ENCODE assay signal across 17 cellular contexts in genomic region chr11:122642971-122643370, GRCh38. TPM values are rescaled to one million over a fixed set of nuclear protein-coding genes. Genes with fewer than 3 reads are reported as not detected.
DNase-seq lines count a peak whose midpoint lies in the region; ATAC-seq and TF ChIP-seq lines count a peak whose summit lies in the region.
"Had no signal": no experiment of that assay in that cellular context is flagged by ENCODE, and none has a peak within 500 bp of the region (broad histone marks: within the 10 kb centered on the region; RNA-seq: fewer than 3 reads in every experiment).

No MANE protein-coding gene starts in this region.

- peaks cover 11% of the 10 kb centered on the region for H3K27me3 Mint-ChIP-seq in stimulated activated memory B cell treated with anti-CD40 and anti-IgM and Interleukin-4, amounts not matched to agents 10 μg/mL and 1 μg/mL and 100 μg/mL, for 72 hours
- H3K27me3 Mint-ChIP-seq: activated naive CD8-positive, alpha-beta T cell treated with anti-CD3 and anti-CD28 coated beads, Interleukin-2, amount 50 U/mL, for 24 hours had no signal

- H3K9ac ChIP-seq in mesenchymal stem cell (ENCODE audit: low read length) = no peak overlapping the region

- H3K4me2 ChIP-seq in mesenchymal stem cell (ENCODE audit: low read length, poor library complexity, severe bottlenecking) = peak overlapping the region; percentile 38

- no peak overlapping the region for H3K4ac ChIP-seq in mesenchymal stem cell (ENCODE audit: low read depth in 1 of 2, low read length in 2 of 2)

- H4K91ac ChIP-seq in mesenchymal stem cell (ENCODE audit: low read length) = no peak overlapping the region

- peak overlapping the region; percentile 91 for H2BK5ac ChIP-seq in mesenchymal stem cell (ENCODE audit: low read depth, low read length, poor library complexity, severe bottlenecking)

- no peak overlapping the region for H3K14ac ChIP-seq in mesenchymal stem cell (ENCODE audit: low read length in 2 of 2)

- H2AFZ ChIP-seq in ACC112 (ENCODE audit: low read length, unreplicated experiment) (peak overlapping the region; percentile 47), mesenchymal stem cell (ENCODE audit: low read depth, low read length) (peak overlapping the region; percentile 58)

- ATAC-seq in stimulated activated memory B cell treated with anti-CD40 and anti-IgM and Interleukin-4, amounts not matched to agents 10 μg/mL and 1 μg/mL and 100 μg/mL, for 72 hours = no peak
- no peak for ATAC-seq in GM19463 (IDR thresholded peaks at IDR 0.05; ENCODE audit: unreplicated experiment)
- ATAC-seq: activated CD8-positive, alpha-beta T cell treated with anti-CD3 and anti-CD28 coated beads, Interleukin-2, amount 10 ng/mL, durations not matched to agents 7 days and 5 days; activated naive CD8-positive, alpha-beta T cell treated with anti-CD3 and anti-CD28 coated beads, Interleukin-2, amount 50 U/mL, for 24 hours; stimulated activated naive B cell treated with anti-CD40 and anti-IgM and Interleukin-4, amounts not matched to agents 10 μg/mL and 1 μg/mL and 100 μg/mL, for 72 hours had no signal

- peak overlapping the region; percentile 38 to 79 for H2BK12ac ChIP-seq in mesenchymal stem cell (ENCODE audit: low read length in 2 of 2)

- H3K36me3 ChIP-seq in ACC112 (ENCODE audit: insufficient read depth, low read length) (no peaks in the 10 kb centered on the region), mesenchymal stem cell (ENCODE audit: control insufficient read depth in 1 of 2, insufficient read depth in 2 of 2, low read depth in 1 of 2, low read length in 2 of 2) (no peaks in the 10 kb centered on the region)

- no peaks in the 10 kb centered on the region for H3K36me3 Mint-ChIP-seq in stimulated activated memory B cell treated with anti-CD40 and anti-IgM and Interleukin-4, amounts not matched to agents 10 μg/mL and 1 μg/mL and 100 μg/mL, for 72 hours
- H3K36me3 Mint-ChIP-seq: stimulated activated naive B cell treated with anti-CD40 and anti-IgM and Interleukin-4, amounts not matched to agents 10 μg/mL and 1 μg/mL and 100 μg/mL, for 72 hours had no signal

- no peak overlapping the region for H3K4me3 Mint-ChIP-seq in stimulated activated memory B cell treated with anti-CD40 and anti-IgM and Interleukin-4, amounts not matched to agents 10 μg/mL and 1 μg/mL and 100 μg/mL, for 72 hours
- H3K4me3 Mint-ChIP-seq: activated CD8-positive, alpha-beta T cell treated with anti-CD3 and anti-CD28 coated beads, Interleukin-2, amount 10 ng/mL, durations not matched to agents 7 days and 5 days; activated naive CD8-positive, alpha-beta T cell treated with anti-CD3 and anti-CD28 coated beads, Interleukin-2, amount 50 U/mL, for 24 hours; stimulated activated naive B cell treated with anti-CD40 and anti-IgM and Interleukin-4, amounts not matched to agents 10 μg/mL and 1 μg/mL and 100 μg/mL, for 72 hours had no signal

- peaks cover 2% of the 10 kb centered on the region for H3K79me1 ChIP-seq in mesenchymal stem cell (replicated peaks; ENCODE audit: low read length, poor library complexity, severe bottlenecking)

- no peaks in the 10 kb centered on the region for H3K9me3 Mint-ChIP-seq in stimulated activated memory B cell treated with anti-CD40 and anti-IgM and Interleukin-4, amounts not matched to agents 10 μg/mL and 1 μg/mL and 100 μg/mL, for 72 hours
- H3K9me3 Mint-ChIP-seq: activated naive CD8-positive, alpha-beta T cell treated with anti-CD3 and anti-CD28 coated beads, Interleukin-2, amount 50 U/mL, for 24 hours; stimulated activated naive B cell treated with anti-CD40 and anti-IgM and Interleukin-4, amounts not matched to agents 10 μg/mL and 1 μg/mL and 100 μg/mL, for 72 hours had no signal

- peak overlapping the region; percentile 45 to 70 for H3K18ac ChIP-seq in mesenchymal stem cell (ENCODE audit: low read depth in 1 of 2, low read length in 2 of 2)

- H4K8ac ChIP-seq in mesenchymal stem cell (ENCODE audit: low read length) = peak overlapping the region; percentile 75

- H2BK120ac ChIP-seq in mesenchymal stem cell (ENCODE audit: low read depth, low read length) = peak overlapping the region; percentile 61

- WGBS in mesenchymal stem cell = 11% methylated on average over 6 of the region's 6 CpGs

- H3K9me3 ChIP-seq in mesenchymal stem cell (ENCODE audit: control insufficient read depth, low read length) = no peaks in the 10 kb centered on the region

- in situ Hi-C loops in astrocyte of the spinal cord (cut with HindIII; ENCODE audit: low sequenced_read_pairs) = no loop called here

- H3K27me3 ChIP-seq in ACC112 (ENCODE audit: insufficient read depth, low read length) (no peaks in the 10 kb centered on the region), mesenchymal stem cell (ENCODE audit: control insufficient read depth in 1 of 2, insufficient read depth in 1 of 2, low read length in 2 of 2) (no peaks in the 10 kb centered on the region)

- H3K4me3 ChIP-seq in ACC112 (ENCODE audit: low read depth, low read length) (no peak overlapping the region), astrocyte of the spinal cord (ENCODE audit: low read depth, low read length) (no peak overlapping the region), mesenchymal stem cell (ENCODE audit: insufficient read depth in 1 of 2, low read depth in 1 of 2, low read length in 2 of 2) (no peak overlapping the region)

- peak overlapping the region; percentile 95 for H3K27ac ChIP-seq in ACC112 (ENCODE audit: low read depth, low read length)
- peak overlapping the region; percentile 97 for H3K27ac ChIP-seq in mesenchymal stem cell (ENCODE audit: low read length, poor library complexity, severe bottlenecking)

- no peak overlapping the region for H2BK15ac ChIP-seq in mesenchymal stem cell (ENCODE audit: low read depth, poor library complexity, severe bottlenecking)

- TF ChIP-seq CTCF in astrocyte of the spinal cord (IDR thresholded peaks at IDR 0.05; ENCODE audit: low read depth, low read length) = no peak

- H3K4me1 ChIP-seq in ACC112 (ENCODE audit: control insufficient read depth, insufficient read depth, low read length, unreplicated experiment) (peaks cover 43% of the 10 kb centered on the region), mesenchymal stem cell (ENCODE audit: control insufficient read depth, insufficient read depth, low read depth, low read length) (peaks cover 14% of the 10 kb centered on the region)

- DNase-seq in HT1080 (ENCODE audit: low read depth) (peak; percentile 83), astrocyte of the spinal cord (ENCODE audit: low read depth, low spot score) (peak; percentile 39), mesenchymal stem cell (peak; percentile 73)
- no peak for DNase-seq in activated CD4-positive, CD25-positive, alpha-beta regulatory T cell (lab: John Stamatoyannopoulos, UW)
- DNase-seq in activated CD4-positive, alpha-beta T cell treated with anti-CD3 and anti-CD28 coated beads for 1 hour = no peak
- DNase-seq: activated CD8-positive, alpha-beta T cell treated with anti-CD3 and anti-CD28 coated beads, Interleukin-2, amount 10 ng/mL, durations not matched to agents 7 days and 5 days; activated naive CD8-positive, alpha-beta T cell treated with anti-CD3 and anti-CD28 coated beads, Interleukin-2, amount 50 U/mL, for 24 hours; cerebellar nuclear complex; GDM1; KG1; midbrain; NCI-H1417 treated with DMSO at 0.1 percent for 48 hours; nucleus accumbens; stimulated activated naive B cell treated with anti-CD40 and anti-IgM and Interleukin-4, amounts not matched to agents 10 μg/mL and 1 μg/mL and 100 μg/mL, for 72 hours had no signal

- H3K4me1 Mint-ChIP-seq in stimulated activated memory B cell treated with anti-CD40 and anti-IgM and Interleukin-4, amounts not matched to agents 10 μg/mL and 1 μg/mL and 100 μg/mL, for 72 hours = no peaks in the 10 kb centered on the region

- peak overlapping the region; percentile 96 for H2AK5ac ChIP-seq in mesenchymal stem cell (ENCODE audit: low read length, severe bottlenecking)

- H3K79me2 ChIP-seq in ACC112 (ENCODE audit: control insufficient read depth, insufficient read depth, low read length, unreplicated experiment) = no peaks in the 10 kb centered on the region

- no peak overlapping the region for H3K27ac Mint-ChIP-seq in stimulated activated memory B cell treated with anti-CD40 and anti-IgM and Interleukin-4, amounts not matched to agents 10 μg/mL and 1 μg/mL and 100 μg/mL, for 72 hours
- H3K27ac Mint-ChIP-seq: activated CD8-positive, alpha-beta T cell treated with anti-CD3 and anti-CD28 coated beads, Interleukin-2, amount 10 ng/mL, durations not matched to agents 7 days and 5 days; stimulated activated naive B cell treated with anti-CD40 and anti-IgM and Interleukin-4, amounts not matched to agents 10 μg/mL and 1 μg/mL and 100 μg/mL, for 72 hours had no signal

- no peak overlapping the region for H3K23ac ChIP-seq in mesenchymal stem cell (ENCODE audit: low read length in 2 of 2)

RNA-seq across cellular contexts. Expression of gene UBASH3B, which starts 12.6 kb away (rescaled TPM):
- 99.8 and 175 TPM in 2 replicates for total RNA-seq in HT1080 (2014; rRNA removed; shearing (Covaris generic))
- 51.5 and 55.4 TPM in 2 replicates for polyA plus RNA-seq in HT1080 (2015; cell fraction: cytosol; rRNA removed)
- 34.2 and 39.1 TPM in 2 replicates for polyA plus RNA-seq in HT1080 (2015; cell fraction: nucleus; rRNA removed)
- 23.3 TPM for polyA plus RNA-seq in mesenchymal stem cell (2013, experiment 1 of 2)
- 25.0 TPM for polyA plus RNA-seq in mesenchymal stem cell (2013, experiment 2 of 2)

Comparison
In these comparisons a context has a peak if more than half of its experiments do, and no peak if none do; other contexts are left out.
1. DNase-seq: peak in HT1080 (single experiment), astrocyte of the spinal cord (single experiment) and mesenchymal stem cell (single experiment); none in activated CD4-positive, CD25-positive, alpha-beta regulatory T cell (0 of 4) and activated CD4-positive, alpha-beta T cell treated with anti-CD3 and anti-CD28 coated beads for 1 hour (single experiment).